12 cellular contexts compared by ENCODE assay signal in genomic region chr3:11390411-11391171, GRCh38.
DNase-seq lines count a peak whose midpoint lies in the region; FAIRE-seq and TF ChIP-seq lines count a peak whose summit lies in the region.
"Had no signal": no experiment of that assay in that cellular context is flagged by ENCODE, and none has a peak within 500 bp of the region (broad histone marks: within the 10 kb centered on the region; RNA-seq: fewer than 3 reads in every experiment).

No MANE protein-coding gene starts in this region.

- H3K27ac Mint-ChIP-seq in activated naive CD8-positive, alpha-beta T cell treated with anti-CD3 and anti-CD28 coated beads for 36 hours, result no peak overlapping the region
- H3K27ac Mint-ChIP-seq: activated naive CD8-positive, alpha-beta T cell treated with anti-CD3 and anti-CD28 coated beads, Interleukin-2, amount 10 ng/mL, durations not matched to agents 7 days and 5 days had no signal

- H3K27ac ChIP-seq in dorsolateral prefrontal cortex, result peak overlapping the region in 33 of 59 donors; percentile 1 to 70 (median 42)
- peak overlapping the region in 1 of 2 donors; percentile 52 for H3K27ac ChIP-seq in small intestine (ENCODE audit: low read depth in 1 of 2, low read length in 1 of 2)
- H3K27ac ChIP-seq in caudate nucleus (ENCODE audit: low read depth, low read length), result no peak overlapping the region

- H3K4me1 Mint-ChIP-seq in activated naive CD8-positive, alpha-beta T cell treated with anti-CD3 and anti-CD28 coated beads for 36 hours, result peaks cover 28% of the 10 kb centered on the region

- no peak for TF ChIP-seq CTCF in dorsolateral prefrontal cortex (IDR thresholded peaks at IDR 0.05 in 54 of 56, conservative IDR thresholded peaks at IDR 0.05 in 2 of 56; ENCODE audit: low read depth in 1 of 56, partially characterized antibody in 56 of 56)

- peaks cover 3 to 12% of the 10 kb centered on the region in 2 donors for H3K4me1 ChIP-seq in small intestine (ENCODE audit: control insufficient read depth in 2 of 2, insufficient read depth in 1 of 2, low read depth in 1 of 2, low read length in 1 of 2)

- peaks cover 18% of the 10 kb centered on the region for H3K36me3 Mint-ChIP-seq in activated naive CD8-positive, alpha-beta T cell treated with anti-CD3 and anti-CD28 coated beads for 36 hours

- no peak for FAIRE-seq in small intestine (lab: Jason Lieb, UNC)

- H3K27me3 ChIP-seq in dorsolateral prefrontal cortex, result no peaks in the 10 kb centered on the region
- no peaks in the 10 kb centered on the region for H3K27me3 ChIP-seq in small intestine (ENCODE audit: control insufficient read depth in 2 of 2, insufficient read depth in 2 of 2, low read length in 2 of 2)

- 22 to 64% (median 47%) methylated on average over 5 of the region's 5 CpGs for WGBS in small intestine, 3 donors

- H3K9me3 Mint-ChIP-seq in activated naive CD8-positive, alpha-beta T cell treated with anti-CD3 and anti-CD28 coated beads for 36 hours, result no peaks in the 10 kb centered on the region
- H3K9me3 Mint-ChIP-seq: activated naive CD8-positive, alpha-beta T cell treated with anti-CD3 and anti-CD28 coated beads, Interleukin-2, amount 10 ng/mL, durations not matched to agents 7 days and 5 days had no signal

- H3K4me3 ChIP-seq in dorsolateral prefrontal cortex (no peak overlapping the region), small intestine (ENCODE audit: low read depth in 1 of 2, low read length in 2 of 2) (no peak overlapping the region)

- no peaks in the 10 kb centered on the region for H3K27me3 Mint-ChIP-seq in activated naive CD8-positive, alpha-beta T cell treated with anti-CD3 and anti-CD28 coated beads for 36 hours
- H3K27me3 Mint-ChIP-seq: activated naive CD8-positive, alpha-beta T cell treated with anti-CD3 and anti-CD28 coated beads, Interleukin-2, amount 10 ng/mL, durations not matched to agents 7 days and 5 days had no signal

- DNase-seq in NCI-H226 (peak; percentile 3), dorsolateral prefrontal cortex (no peak), kidney tubule cell (ENCODE audit: low spot score) (peak; percentile 41), small intestine (peak; percentile 65), caudate nucleus (lab: John Stamatoyannopoulos, UW) (no peak), NCI-H2196 (lab: John Stamatoyannopoulos, UW; ENCODE audit: unreplicated experiment) (no peak), iPS-NIHi7 (ENCODE audit: extremely low spot score) (no peak)
- no peak for DNase-seq in activated naive CD8-positive, alpha-beta T cell treated with anti-CD3 and anti-CD28 coated beads for 36 hours
- DNase-seq: activated naive CD8-positive, alpha-beta T cell treated with anti-CD3 and anti-CD28 coated beads, Interleukin-2, amount 10 ng/mL, durations not matched to agents 7 days and 5 days; KG1; NCI-H1417 treated with DMSO at 0.1 percent for 48 hours; NCI-H510A treated with DMSO at 0.1 percent for 48 hours had no signal

- H3K9me3 ChIP-seq in small intestine (ENCODE audit: control insufficient read depth, low read depth), result no peaks in the 10 kb centered on the region

- intact Hi-C loops in dorsolateral prefrontal cortex (cut with DNase I), result no loop called here

- H3K4me3 Mint-ChIP-seq in activated naive CD8-positive, alpha-beta T cell treated with anti-CD3 and anti-CD28 coated beads for 36 hours, result no peak overlapping the region
- H3K4me3 Mint-ChIP-seq: activated naive CD8-positive, alpha-beta T cell treated with anti-CD3 and anti-CD28 coated beads, Interleukin-2, amount 10 ng/mL, durations not matched to agents 7 days and 5 days had no signal

- H3K36me3 ChIP-seq in small intestine (ENCODE audit: control insufficient read depth in 2 of 2, insufficient read depth in 2 of 2, low read length in 2 of 2), result peaks cover 0 to 3% of the 10 kb centered on the region in 2 donors

Comparison
In these comparisons a context has a peak if more than half of its experiments do, and no peak if none do; other contexts are left out.
1. DNase-seq: peak in NCI-H226 (single experiment), kidney tubule cell (single experiment) and small intestine (single experiment); none in dorsolateral prefrontal cortex (0 of 10), activated naive CD8-positive, alpha-beta T cell treated with anti-CD3 and anti-CD28 coated beads for 36 hours (single experiment), caudate nucleus (0 of 61), NCI-H2196 (single experiment) and iPS-NIHi7 (single experiment).